1 cellular context compared by ENCODE assay signal in genomic region chr14:68795602-68796417, GRCh38.
TF ChIP-seq lines count a peak whose summit lies in the region.

No MANE protein-coding gene starts in this region.

TF ChIP-seq in K562, 482 proteins besides CTCF, POLR2A, EP300 and RAD21 (continued from another document and continues in another):
- TF ChIP-seq ZMIZ1 (IDR thresholded peaks at IDR 0.05; ENCODE audit: low read depth in 2 of 2, low read length in 2 of 2): no peak; a peak in 1 of 4 replicates
- TF ChIP-seq ZNF384 (IDR thresholded peaks at IDR 0.05; ENCODE audit: low read depth, low read length): no peak
- TF ChIP-seq CHD1 (IDR thresholded peaks at IDR 0.05; ENCODE audit: low read length): no peak
- TF ChIP-seq, protein P1, sequence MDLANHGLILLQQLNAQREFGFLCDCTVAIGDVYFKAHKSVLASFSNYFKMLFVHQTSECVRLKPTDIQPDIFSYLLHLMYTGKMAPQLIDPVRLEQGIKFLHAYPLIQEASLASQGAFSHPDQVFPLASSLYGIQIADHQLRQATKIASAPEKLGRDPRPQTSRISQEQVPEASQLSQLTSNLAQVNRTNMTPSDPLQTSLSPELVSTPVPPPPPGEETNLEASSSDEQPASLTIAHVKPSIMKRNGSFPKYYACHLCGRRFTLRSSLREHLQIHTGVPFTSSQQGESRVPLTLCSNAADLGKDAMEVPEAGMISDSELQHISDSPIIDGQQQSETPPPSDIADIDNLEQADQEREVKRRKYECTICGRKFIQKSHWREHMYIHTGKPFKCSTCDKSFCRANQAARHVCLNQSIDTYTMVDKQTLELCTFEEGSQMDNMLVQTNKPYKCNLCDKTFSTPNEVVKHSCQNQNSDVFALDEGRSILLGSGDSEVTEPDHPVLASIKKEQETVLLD (IDR thresholded peaks at IDR 0.05): no peak
- TF ChIP-seq ZBTB8A (IDR thresholded peaks at IDR 0.05; ENCODE audit: partially characterized antibody): no peak
- no peak for TF ChIP-seq CHCHD3 (CRISPR knock-in tag; IDR thresholded peaks at IDR 0.05)
- TF ChIP-seq ARID2 (IDR thresholded peaks at IDR 0.05): no peak
- no peak for TF ChIP-seq ILK (tag; IDR thresholded peaks at IDR 0.05; ENCODE audit: borderline replicate concordance, low read depth)
- TF ChIP-seq ZBED1 (IDR thresholded peaks at IDR 0.05): no peak
- TF ChIP-seq HMGXB4 (CRISPR knock-in tag; IDR thresholded peaks at IDR 0.05): peak; percentile 66; the same call in 1 of the 2 replicates
- TF ChIP-seq, protein P2, sequence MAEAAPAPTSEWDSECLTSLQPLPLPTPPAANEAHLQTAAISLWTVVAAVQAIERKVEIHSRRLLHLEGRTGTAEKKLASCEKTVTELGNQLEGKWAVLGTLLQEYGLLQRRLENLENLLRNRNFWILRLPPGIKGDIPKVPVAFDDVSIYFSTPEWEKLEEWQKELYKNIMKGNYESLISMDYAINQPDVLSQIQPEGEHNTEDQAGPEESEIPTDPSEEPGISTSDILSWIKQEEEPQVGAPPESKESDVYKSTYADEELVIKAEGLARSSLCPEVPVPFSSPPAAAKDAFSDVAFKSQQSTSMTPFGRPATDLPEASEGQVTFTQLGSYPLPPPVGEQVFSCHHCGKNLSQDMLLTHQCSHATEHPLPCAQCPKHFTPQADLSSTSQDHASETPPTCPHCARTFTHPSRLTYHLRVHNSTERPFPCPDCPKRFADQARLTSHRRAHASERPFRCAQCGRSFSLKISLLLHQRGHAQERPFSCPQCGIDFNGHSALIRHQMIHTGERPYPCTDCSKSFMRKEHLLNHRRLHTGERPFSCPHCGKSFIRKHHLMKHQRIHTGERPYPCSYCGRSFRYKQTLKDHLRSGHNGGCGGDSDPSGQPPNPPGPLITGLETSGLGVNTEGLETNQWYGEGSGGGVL (CRISPR knock-in tag; IDR thresholded peaks at IDR 0.05): no peak
- TF ChIP-seq SMC3 (conservative IDR thresholded peaks at IDR 0.05; ENCODE audit: insufficient read depth, low read depth, low read length): no peak
- TF ChIP-seq ZFP30 (CRISPR knock-in tag; IDR thresholded peaks at IDR 0.05; ENCODE audit: borderline replicate concordance): no peak
- no peak for TF ChIP-seq ZNF263 (CRISPR knock-in tag; IDR thresholded peaks at IDR 0.05; ENCODE audit: borderline replicate concordance)
- TF ChIP-seq ZNF395 (CRISPR knock-in tag; IDR thresholded peaks at IDR 0.05): no peak; the same call in 1 of the 2 replicates
- no peak for TF ChIP-seq ZBTB17 (CRISPR knock-in tag; IDR thresholded peaks at IDR 0.05)
- no peak for TF ChIP-seq ZFP1 (CRISPR knock-in tag; IDR thresholded peaks at IDR 0.05)
- TF ChIP-seq TCF15 (CRISPR knock-in tag; IDR thresholded peaks at IDR 0.05): no peak
- no peak for TF ChIP-seq CBX8 (IDR thresholded peaks at IDR 0.05; ENCODE audit: borderline replicate concordance, extremely low read depth, low read depth, low read length, poor library complexity, severe bottlenecking)
- TF ChIP-seq ZNF785 (CRISPR knock-in tag; IDR thresholded peaks at IDR 0.05): no peak
- no peak for TF ChIP-seq HOXB6 (CRISPR knock-in tag; IDR thresholded peaks at IDR 0.05; ENCODE audit: borderline replicate concordance)
- peak; percentile 89 for TF ChIP-seq VEZF1 (CRISPR knock-in tag; IDR thresholded peaks at IDR 0.05)
- TF ChIP-seq ZNF668 (CRISPR knock-in tag; IDR thresholded peaks at IDR 0.05): no peak
- TF ChIP-seq DLX4 (CRISPR knock-in tag; IDR thresholded peaks at IDR 0.05): no peak
- peak; percentile 77; the same call in 1 of the 2 replicates for TF ChIP-seq ZBTB7A (IDR thresholded peaks at IDR 0.05; ENCODE audit: borderline replicate concordance, control insufficient read depth, low read depth, low read length)
- TF ChIP-seq HDAC2 (IDR thresholded peaks at IDR 0.05): no peak
- TF ChIP-seq ZNF740 (CRISPR knock-in tag; IDR thresholded peaks at IDR 0.05): no peak
- peak in 1 of 2 experiments; percentile 58; a peak in 1 of 4 replicates for TF ChIP-seq ZNF740 (tag; IDR thresholded peaks at IDR 0.05)
- TF ChIP-seq, protein P3, sequence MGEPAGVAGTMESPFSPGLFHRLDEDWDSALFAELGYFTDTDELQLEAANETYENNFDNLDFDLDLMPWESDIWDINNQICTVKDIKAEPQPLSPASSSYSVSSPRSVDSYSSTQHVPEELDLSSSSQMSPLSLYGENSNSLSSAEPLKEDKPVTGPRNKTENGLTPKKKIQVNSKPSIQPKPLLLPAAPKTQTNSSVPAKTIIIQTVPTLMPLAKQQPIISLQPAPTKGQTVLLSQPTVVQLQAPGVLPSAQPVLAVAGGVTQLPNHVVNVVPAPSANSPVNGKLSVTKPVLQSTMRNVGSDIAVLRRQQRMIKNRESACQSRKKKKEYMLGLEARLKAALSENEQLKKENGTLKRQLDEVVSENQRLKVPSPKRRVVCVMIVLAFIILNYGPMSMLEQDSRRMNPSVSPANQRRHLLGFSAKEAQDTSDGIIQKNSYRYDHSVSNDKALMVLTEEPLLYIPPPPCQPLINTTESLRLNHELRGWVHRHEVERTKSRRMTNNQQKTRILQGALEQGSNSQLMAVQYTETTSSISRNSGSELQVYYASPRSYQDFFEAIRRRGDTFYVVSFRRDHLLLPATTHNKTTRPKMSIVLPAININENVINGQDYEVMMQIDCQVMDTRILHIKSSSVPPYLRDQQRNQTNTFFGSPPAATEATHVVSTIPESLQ (CRISPR knock-in tag; IDR thresholded peaks at IDR 0.05): no peak
- TF ChIP-seq ZNF184 (CRISPR knock-in tag; IDR thresholded peaks at IDR 0.05): no peak
- TF ChIP-seq ZNF175 (CRISPR knock-in tag; IDR thresholded peaks at IDR 0.05; ENCODE audit: low read depth): no peak
- TF ChIP-seq, protein P4, sequence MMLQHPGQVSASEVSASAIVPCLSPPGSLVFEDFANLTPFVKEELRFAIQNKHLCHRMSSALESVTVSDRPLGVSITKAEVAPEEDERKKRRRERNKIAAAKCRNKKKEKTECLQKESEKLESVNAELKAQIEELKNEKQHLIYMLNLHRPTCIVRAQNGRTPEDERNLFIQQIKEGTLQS (IDR thresholded peaks at IDR 0.05): no peak
- TF ChIP-seq, protein P4 (CRISPR knock-in tag; conservative IDR thresholded peaks at IDR 0.05): no peak
- TF ChIP-seq NR0B1 (IDR thresholded peaks at IDR 0.05; ENCODE audit: partially characterized antibody): no peak
- TF ChIP-seq, protein P5, sequence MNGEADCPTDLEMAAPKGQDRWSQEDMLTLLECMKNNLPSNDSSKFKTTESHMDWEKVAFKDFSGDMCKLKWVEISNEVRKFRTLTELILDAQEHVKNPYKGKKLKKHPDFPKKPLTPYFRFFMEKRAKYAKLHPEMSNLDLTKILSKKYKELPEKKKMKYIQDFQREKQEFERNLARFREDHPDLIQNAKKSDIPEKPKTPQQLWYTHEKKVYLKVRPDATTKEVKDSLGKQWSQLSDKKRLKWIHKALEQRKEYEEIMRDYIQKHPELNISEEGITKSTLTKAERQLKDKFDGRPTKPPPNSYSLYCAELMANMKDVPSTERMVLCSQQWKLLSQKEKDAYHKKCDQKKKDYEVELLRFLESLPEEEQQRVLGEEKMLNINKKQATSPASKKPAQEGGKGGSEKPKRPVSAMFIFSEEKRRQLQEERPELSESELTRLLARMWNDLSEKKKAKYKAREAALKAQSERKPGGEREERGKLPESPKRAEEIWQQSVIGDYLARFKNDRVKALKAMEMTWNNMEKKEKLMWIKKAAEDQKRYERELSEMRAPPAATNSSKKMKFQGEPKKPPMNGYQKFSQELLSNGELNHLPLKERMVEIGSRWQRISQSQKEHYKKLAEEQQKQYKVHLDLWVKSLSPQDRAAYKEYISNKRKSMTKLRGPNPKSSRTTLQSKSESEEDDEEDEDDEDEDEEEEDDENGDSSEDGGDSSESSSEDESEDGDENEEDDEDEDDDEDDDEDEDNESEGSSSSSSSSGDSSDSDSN (IDR thresholded peaks at IDR 0.05; ENCODE audit: borderline replicate concordance in 1 of 2, low read depth in 2 of 2, low read length in 2 of 2): peak; percentile 8 to 69; a peak in 1 of 4 replicates
- TF ChIP-seq, protein P6, sequence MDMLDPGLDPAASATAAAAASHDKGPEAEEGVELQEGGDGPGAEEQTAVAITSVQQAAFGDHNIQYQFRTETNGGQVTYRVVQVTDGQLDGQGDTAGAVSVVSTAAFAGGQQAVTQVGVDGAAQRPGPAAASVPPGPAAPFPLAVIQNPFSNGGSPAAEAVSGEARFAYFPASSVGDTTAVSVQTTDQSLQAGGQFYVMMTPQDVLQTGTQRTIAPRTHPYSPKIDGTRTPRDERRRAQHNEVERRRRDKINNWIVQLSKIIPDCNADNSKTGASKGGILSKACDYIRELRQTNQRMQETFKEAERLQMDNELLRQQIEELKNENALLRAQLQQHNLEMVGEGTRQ (CRISPR knock-in tag; IDR thresholded peaks at IDR 0.05): no peak
- no peak for TF ChIP-seq SLC30A9 (CRISPR knock-in tag; IDR thresholded peaks at IDR 0.05)
